1 cellular context compared by ENCODE assay signal in genomic region chr2:41722668-41723369, GRCh38.
TF ChIP-seq lines count a peak whose summit lies in the region.

No MANE protein-coding gene starts in this region.

TF ChIP-seq in GM23338, 12 proteins besides CTCF, POLR2A, EP300 and RAD21 (continued from another document):
- TF ChIP-seq REST (IDR thresholded peaks at IDR 0.05; ENCODE audit: unreplicated experiment) (no peak), CREB1 (CRISPR knock-in tag; IDR thresholded peaks at IDR 0.05; ENCODE audit: low read depth) (no peak), STAT1 (IDR thresholded peaks at IDR 0.05; ENCODE audit: unreplicated experiment) (no peak), EZH2 (IDR thresholded peaks at IDR 0.05; ENCODE audit: low read depth, unreplicated experiment) (no peak), EZH2phosphoT487 (IDR thresholded peaks at IDR 0.05; ENCODE audit: unreplicated experiment) (no peak), NANOG (IDR thresholded peaks at IDR 0.05; ENCODE audit: borderline replicate concordance) (no peak), ZNF331 (CRISPR knock-in tag; IDR thresholded peaks at IDR 0.05; ENCODE audit: low read depth) (no peak)
- TF ChIP-seq, protein P1, sequence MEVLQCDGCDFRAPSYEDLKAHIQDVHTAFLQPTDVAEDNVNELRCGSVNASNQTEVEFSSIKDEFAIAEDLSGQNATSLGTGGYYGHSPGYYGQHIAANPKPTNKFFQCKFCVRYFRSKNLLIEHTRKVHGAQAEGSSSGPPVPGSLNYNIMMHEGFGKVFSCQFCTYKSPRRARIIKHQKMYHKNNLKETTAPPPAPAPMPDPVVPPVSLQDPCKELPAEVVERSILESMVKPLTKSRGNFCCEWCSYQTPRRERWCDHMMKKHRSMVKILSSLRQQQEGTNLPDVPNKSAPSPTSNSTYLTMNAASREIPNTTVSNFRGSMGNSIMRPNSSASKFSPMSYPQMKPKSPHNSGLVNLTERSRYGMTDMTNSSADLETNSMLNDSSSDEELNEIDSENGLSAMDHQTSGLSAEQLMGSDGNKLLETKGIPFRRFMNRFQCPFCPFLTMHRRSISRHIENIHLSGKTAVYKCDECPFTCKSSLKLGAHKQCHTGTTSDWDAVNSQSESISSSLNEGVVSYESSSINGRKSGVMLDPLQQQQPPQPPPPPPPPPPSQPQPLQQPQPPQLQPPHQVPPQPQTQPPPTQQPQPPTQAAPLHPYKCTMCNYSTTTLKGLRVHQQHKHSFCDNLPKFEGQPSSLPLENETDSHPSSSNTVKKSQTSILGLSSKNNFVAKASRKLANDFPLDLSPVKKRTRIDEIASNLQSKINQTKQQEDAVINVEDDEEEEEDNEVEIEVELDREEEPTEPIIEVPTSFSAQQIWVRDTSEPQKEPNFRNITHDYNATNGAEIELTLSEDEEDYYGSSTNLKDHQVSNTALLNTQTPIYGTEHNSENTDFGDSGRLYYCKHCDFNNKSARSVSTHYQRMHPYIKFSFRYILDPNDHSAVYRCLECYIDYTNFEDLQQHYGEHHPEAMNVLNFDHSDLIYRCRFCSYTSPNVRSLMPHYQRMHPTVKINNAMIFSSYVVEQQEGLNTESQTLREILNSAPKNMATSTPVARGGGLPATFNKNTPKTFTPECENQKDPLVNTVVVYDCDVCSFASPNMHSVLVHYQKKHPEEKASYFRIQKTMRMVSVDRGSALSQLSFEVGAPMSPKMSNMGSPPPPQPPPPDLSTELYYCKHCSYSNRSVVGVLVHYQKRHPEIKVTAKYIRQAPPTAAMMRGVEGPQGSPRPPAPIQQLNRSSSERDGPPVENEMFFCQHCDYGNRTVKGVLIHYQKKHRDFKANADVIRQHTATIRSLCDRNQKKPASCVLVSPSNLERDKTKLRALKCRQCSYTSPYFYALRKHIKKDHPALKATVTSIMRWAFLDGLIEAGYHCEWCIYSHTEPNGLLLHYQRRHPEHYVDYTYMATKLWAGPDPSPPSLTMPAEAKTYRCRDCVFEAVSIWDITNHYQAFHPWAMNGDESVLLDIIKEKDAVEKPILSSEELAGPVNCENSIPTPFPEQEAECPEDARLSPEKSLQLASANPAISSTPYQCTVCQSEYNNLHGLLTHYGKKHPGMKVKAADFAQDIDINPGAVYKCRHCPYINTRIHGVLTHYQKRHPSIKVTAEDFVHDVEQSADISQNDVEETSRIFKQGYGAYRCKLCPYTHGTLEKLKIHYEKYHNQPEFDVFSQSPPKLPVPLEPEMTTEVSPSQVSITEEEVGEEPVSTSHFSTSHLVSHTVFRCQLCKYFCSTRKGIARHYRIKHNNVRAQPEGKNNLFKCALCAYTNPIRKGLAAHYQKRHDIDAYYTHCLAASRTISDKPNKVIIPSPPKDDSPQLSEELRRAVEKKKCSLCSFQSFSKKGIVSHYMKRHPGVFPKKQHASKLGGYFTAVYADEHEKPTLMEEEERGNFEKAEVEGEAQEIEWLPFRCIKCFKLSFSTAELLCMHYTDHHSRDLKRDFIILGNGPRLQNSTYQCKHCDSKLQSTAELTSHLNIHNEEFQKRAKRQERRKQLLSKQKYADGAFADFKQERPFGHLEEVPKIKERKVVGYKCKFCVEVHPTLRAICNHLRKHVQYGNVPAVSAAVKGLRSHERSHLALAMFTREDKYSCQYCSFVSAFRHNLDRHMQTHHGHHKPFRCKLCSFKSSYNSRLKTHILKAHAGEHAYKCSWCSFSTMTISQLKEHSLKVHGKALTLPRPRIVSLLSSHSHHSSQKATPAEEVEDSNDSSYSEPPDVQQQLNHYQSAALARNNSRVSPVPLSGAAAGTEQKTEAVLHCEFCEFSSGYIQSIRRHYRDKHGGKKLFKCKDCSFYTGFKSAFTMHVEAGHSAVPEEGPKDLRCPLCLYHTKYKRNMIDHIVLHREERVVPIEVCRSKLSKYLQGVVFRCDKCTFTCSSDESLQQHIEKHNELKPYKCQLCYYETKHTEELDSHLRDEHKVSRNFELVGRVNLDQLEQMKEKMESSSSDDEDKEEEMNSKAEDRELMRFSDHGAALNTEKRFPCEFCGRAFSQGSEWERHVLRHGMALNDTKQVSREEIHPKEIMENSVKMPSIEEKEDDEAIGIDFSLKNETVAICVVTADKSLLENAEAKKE (CRISPR knock-in tag; IDR thresholded peaks at IDR 0.05) = no peak
